In the genomic region with DNA sequence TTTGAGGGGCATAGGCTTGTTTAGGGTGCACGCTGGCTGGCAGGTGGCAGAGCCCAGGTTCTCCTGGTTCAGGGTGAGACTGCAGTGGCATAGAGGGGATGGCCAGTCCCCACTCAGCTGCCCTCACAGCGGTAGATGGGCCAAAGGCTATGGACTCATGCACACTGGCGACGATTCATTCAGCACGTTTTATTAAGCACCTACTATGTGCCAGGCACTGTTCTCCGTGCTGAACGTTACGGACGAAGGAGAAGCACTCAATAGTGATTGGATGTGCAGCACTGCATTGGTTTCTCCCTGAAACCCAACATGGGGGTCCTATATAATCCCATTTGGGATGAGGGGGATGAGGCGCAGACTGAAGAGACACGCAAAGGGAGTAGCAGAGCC, we compare ENCODE assay signal across 13 cellular contexts. TPM values are rescaled to one million over a fixed set of nuclear protein-coding genes. Genes with fewer than 3 reads are reported as not detected.
DNase-seq lines count a peak whose midpoint lies in the region; ATAC-seq, FAIRE-seq and TF ChIP-seq lines count a peak whose summit lies in the region.
"Had no signal": no experiment of that assay in that cellular context is flagged by ENCODE, and none has a peak within 500 bp of the region (broad histone marks: within the 10 kb centered on the region; RNA-seq: fewer than 3 reads in every experiment).

No MANE protein-coding gene starts in this region.

- no peaks in the 10 kb centered on the region for H3K9me3 Mint-ChIP-seq in astrocyte (ENCODE audit: unreplicated experiment)
- H3K9me3 Mint-ChIP-seq: activated T-cell treated with anti-CD3 and anti-CD28 coated beads, Interleukin-2, amount 50 U/mL, for 4 hours had no signal

- H3K79me2 ChIP-seq in astrocyte (ENCODE audit: insufficient read depth, low read length), result peaks cover 93% of the 10 kb centered on the region

- peaks cover 8% of the 10 kb centered on the region for H3K4me1 Mint-ChIP-seq in astrocyte (ENCODE audit: low read depth, unreplicated experiment)

- H3K27ac Mint-ChIP-seq in astrocyte (ENCODE audit: unreplicated experiment), result peak overlapping the region; percentile 80

- H3K4me2 ChIP-seq in BLaER1 treated with 17β-estradiol and CSF1 and Interleukin-3, amounts not matched to agents 10 nM and 100 nM, result peak overlapping the region; percentile 62 to 99 (median 83)
- H3K4me2 ChIP-seq in astrocyte (ENCODE audit: low read length), result peak overlapping the region; percentile 3

- peak overlapping the region; percentile 57 for H3K4me3 Mint-ChIP-seq in astrocyte (ENCODE audit: unreplicated experiment)
- H3K4me3 Mint-ChIP-seq: activated T-cell treated with anti-CD3 and anti-CD28 coated beads, Interleukin-2, amount 50 U/mL, for 4 hours had no signal

- DNase-seq in astrocyte (ENCODE audit: low read depth), result no peak
- DNase-seq in gastrocnemius medialis, result no peak
- no peak for DNase-seq in activated CD4-positive, alpha-beta T cell treated with anti-CD3 and anti-CD28 coated beads, Interleukin-2, amount 50 U/mL, for 4 hours
- no peak for DNase-seq in NOMO-1 treated with dmso at 0.1 percent for 144 hours (lab: John Stamatoyannopoulos, UW; ENCODE audit: unreplicated experiment)
- no peak for DNase-seq in epidermal melanocyte (ENCODE audit: insufficient read length, low spot score)
- DNase-seq in DMS 273 treated with DMSO at 0.1 percent for 48 hours (lab: John Stamatoyannopoulos, UW), result no peak
- DNase-seq: activated T-cell treated with anti-CD3 and anti-CD28 coated beads, Interleukin-2, amount 50 U/mL, for 4 hours; AML-193 had no signal

- intact Hi-C loops in gastrocnemius medialis (cut with DNase I; ENCODE audit: low total_unique reads), result no loop called here

- peak overlapping the region in 8 of 11 experiments; percentile 22 to 71 (median 40); a peak in 13 of 22 replicates for H3K27ac ChIP-seq in BLaER1 treated with 17β-estradiol and CSF1 and Interleukin-3, amounts not matched to agents 10 nM and 100 nM
- H3K27ac ChIP-seq in astrocyte (ENCODE audit: low read depth, low read length) (no peak overlapping the region), layer of hippocampus (ENCODE audit: low read depth, low read length) (peak overlapping the region; percentile 32), gastrocnemius medialis (peak overlapping the region; percentile 61 to 80 (median 74))

- H3K36me3 Mint-ChIP-seq in astrocyte (ENCODE audit: low read depth, unreplicated experiment), result no peaks in the 10 kb centered on the region

- H3K9ac ChIP-seq in BLaER1 treated with 17β-estradiol and CSF1 and Interleukin-3, amounts not matched to agents 10 nM and 100 nM, result peak overlapping the region in 9 of 11 experiments; percentile 5 to 63 (median 48); a peak in 12 of 22 replicates
- H3K9ac ChIP-seq in astrocyte (ENCODE audit: low read length), result no peak overlapping the region

- ATAC-seq in gastrocnemius medialis, result no peak
- ATAC-seq: activated T-cell treated with anti-CD3 and anti-CD28 coated beads, Interleukin-2, amount 50 U/mL, for 4 hours had no signal

- TF ChIP-seq CTCF in astrocyte (IDR thresholded peaks at IDR 0.05; ENCODE audit: insufficient read depth, low read depth, low read length), result no peak
- no peak for TF ChIP-seq CTCF in gastrocnemius medialis (IDR thresholded peaks at IDR 0.05 in 4 of 5, conservative IDR thresholded peaks at IDR 0.05 in 1 of 5)

- peaks cover 27 to 90% (median 60%) of the 10 kb centered on the region in 11 experiments; a peak in 21 of 22 replicates for H4K20me1 ChIP-seq in BLaER1 treated with 17β-estradiol and CSF1 and Interleukin-3, amounts not matched to agents 10 nM and 100 nM
- H4K20me1 ChIP-seq in astrocyte (ENCODE audit: insufficient read depth, low read length), result peaks cover 90% of the 10 kb centered on the region

- no peaks in the 10 kb centered on the region for H3K27me3 Mint-ChIP-seq in astrocyte (ENCODE audit: low read depth, unreplicated experiment)

- H3K9me3 ChIP-seq in BLaER1 treated with 17β-estradiol and CSF1 and Interleukin-3, amounts not matched to agents 10 nM and 100 nM (replicated peaks in 1 of 11), result no peaks in the 10 kb centered on the region
- H3K9me3 ChIP-seq in astrocyte (ENCODE audit: insufficient read depth, low read depth, low read length), result no peaks in the 10 kb centered on the region
- no peaks in the 10 kb centered on the region for H3K9me3 ChIP-seq in gastrocnemius medialis

- H3K4me3 ChIP-seq in BLaER1 treated with 17β-estradiol and CSF1 and Interleukin-3, amounts not matched to agents 10 nM and 100 nM, result no peak overlapping the region
- no peak overlapping the region for H3K4me3 ChIP-seq in astrocyte (ENCODE audit: insufficient read depth, low read depth, low read length)
- H3K4me3 ChIP-seq in gastrocnemius medialis, result no peak overlapping the region

- in situ Hi-C loops in gastrocnemius medialis (cut with MboI; ENCODE audit: low sequenced_read_pairs in 4 of 4), result no loop called here

- no peak for FAIRE-seq in astrocyte (lab: Jason Lieb, UNC)
- FAIRE-seq: endothelial cell of umbilical vein, GM12892 had no signal

- TF ChIP-seq POLR2A in gastrocnemius medialis (IDR thresholded peaks at IDR 0.05), result no peak

- H3K36me3 ChIP-seq in BLaER1 treated with 17β-estradiol and CSF1 and Interleukin-3, amounts not matched to agents 10 nM and 100 nM, result no peaks in the 10 kb centered on the region
- H3K36me3 ChIP-seq in astrocyte (ENCODE audit: insufficient read depth, low read length) (no peaks in the 10 kb centered on the region), gastrocnemius medialis (no peaks in the 10 kb centered on the region)

- H3K4me1 ChIP-seq in BLaER1 treated with 17β-estradiol and CSF1 and Interleukin-3, amounts not matched to agents 10 nM and 100 nM, result peaks cover 69 to 97% (median 91%) of the 10 kb centered on the region in 10 experiments
- H3K4me1 ChIP-seq in astrocyte (ENCODE audit: insufficient read depth, low read length) (peaks cover 38% of the 10 kb centered on the region), gastrocnemius medialis (peaks cover 25 to 46% of the 10 kb centered on the region in 2 donors)

- no peaks in the 10 kb centered on the region for H3K27me3 ChIP-seq in BLaER1 treated with 17β-estradiol and CSF1 and Interleukin-3, amounts not matched to agents 10 nM and 100 nM
- H3K27me3 ChIP-seq in astrocyte (ENCODE audit: insufficient read depth, low read length), result no peaks in the 10 kb centered on the region
- no peaks in the 10 kb centered on the region for H3K27me3 ChIP-seq in layer of hippocampus (ENCODE audit: control insufficient read depth, insufficient read depth, low read length)
- no peaks in the 10 kb centered on the region for H3K27me3 ChIP-seq in gastrocnemius medialis

- H2AFZ ChIP-seq in astrocyte (ENCODE audit: low read depth, low read length), result no peak overlapping the region

RNA-seq across cellular contexts. Expression of a gene that starts 8.6 kb away (rescaled TPM):
- 16.5 and 18.9 TPM in 2 replicates for total RNA-seq in astrocyte
- total RNA-seq in gastrocnemius medialis, result under 1 TPM in 3 of 4 donors, not detected in 1; 0.81 to 0.95 (median 0.95) TPM

RNA-seq across cellular contexts. Expression of a gene that starts 26.6 kb away (rescaled TPM):
- 50.7 and 51.9 TPM in 2 replicates for total RNA-seq in astrocyte
- 100 to 1,000 TPM; 112 to 174 (median 132) TPM for total RNA-seq in gastrocnemius medialis

RNA-seq across cellular contexts. Expression of a gene that starts 47.2 kb away (rescaled TPM):
- 32.0 and 38.7 TPM in 2 replicates for total RNA-seq in astrocyte
- 10 to 100 TPM in 1 of 4 donors, 1 to 10 TPM in 3; 2.4 to 12.8 (median 3.7) TPM for total RNA-seq in gastrocnemius medialis
- total RNA-seq: OCI-LY7 had no signal

RNA-seq across cellular contexts. Expression of a gene that starts 51.7 kb away (rescaled TPM):
- total RNA-seq in astrocyte, result 6.1 and 7.7 TPM in 2 replicates
- 1 to 10 TPM; 3.2 to 5.0 (median 4.1) TPM for total RNA-seq in gastrocnemius medialis
